9 cellular contexts compared by ENCODE assay signal in genomic region chr6:8499540-8499939, GRCh38.
DNase-seq lines count a peak whose midpoint lies in the region; ATAC-seq, FAIRE-seq and TF ChIP-seq lines count a peak whose summit lies in the region.
"Had no signal": no experiment of that assay in that cellular context is flagged by ENCODE, and none has a peak within 500 bp of the region (broad histone marks: within the 10 kb centered on the region; RNA-seq: fewer than 3 reads in every experiment).

No MANE protein-coding gene starts in this region.

- TF ChIP-seq CTCF in HCT116 (IDR thresholded peaks at IDR 0.05 in 2 of 3, conservative IDR thresholded peaks at IDR 0.05 in 1 of 3; ENCODE audit: borderline replicate concordance in 1 of 3, insufficient read depth in 1 of 3, low read depth in 2 of 3, low read length in 2 of 3), result peak; percentile 33 to 69 (median 41); a peak in 5 of 6 replicates

- peak; percentile 58 for FAIRE-seq in islet of Langerhans (lab: Jason Lieb, UNC)

- no TSS peak for BruUV-seq in HCT116 (replicated peaks; lab: Mats Ljungman, UMichigan)

- H4K20me1 ChIP-seq in HCT116 (ENCODE audit: insufficient read depth), result no peaks in the 10 kb centered on the region

- no peak overlapping the region for H3K9ac ChIP-seq in HCT116 (ENCODE audit: low read length)

- H3K36me3 ChIP-seq in HCT116 (ENCODE audit: control insufficient read depth in 1 of 2, insufficient read depth in 2 of 2, low read length in 2 of 2), result no peaks in the 10 kb centered on the region

- TF ChIP-seq RAD21 in HCT116 (IDR thresholded peaks at IDR 0.05; ENCODE audit: low read depth), result peak; percentile 75

- H3K4me3 ChIP-seq in HCT116 (replicated peaks in 1 of 2; ENCODE audit: low read depth in 1 of 2, low read length in 2 of 2), result no peak overlapping the region

- H3K9me3 ChIP-seq in HCT116 (ENCODE audit: control insufficient read depth in 1 of 2, insufficient read depth in 1 of 2, low read depth in 1 of 2, low read length in 2 of 2), result no peaks in the 10 kb centered on the region

- no peak overlapping the region for H3K4me2 ChIP-seq in HCT116 (ENCODE audit: low read length)

- CTCF ChIA-PET in HCT116 (lab: Charles Lee), result interaction anchor here (0.6 to 1.8 kb wide), 6 partner anchors 9 to 1935 kb away, joined by 3 to 8 read pairs (median 4); no protein-coding TSS in a partner anchor

- no peaks in the 10 kb centered on the region for H3K9me2 ChIP-seq in HCT116 (ENCODE audit: insufficient read depth)

- in situ Hi-C loops in SK-MEL-5 (cut with HindIII; ENCODE audit: low pct_unique_long_range_greater_than_20kb, low sequenced_read_pairs), result no loop called here

- intact Hi-C loops in HCT116 (cut with micrococcal nuclease), result loop anchor here (1.0 kb wide), 1 partner anchor 1930 kb away; no protein-coding TSS in a partner anchor

- DNase-seq in AG08395 (ENCODE audit: low spot score) (peak; percentile 3), HCT116 (ENCODE audit: low read depth, low spot score) (peak; percentile 13), SK-MEL-5 (ENCODE audit: low read depth, low spot score) (peak; percentile 72), globus pallidus (ENCODE audit: low spot score) (no peak), NCI-H1092 (lab: John Stamatoyannopoulos, UW) (no peak), HUDEP-2 (lab: John Stamatoyannopoulos, UW; ENCODE audit: unreplicated experiment in 76 of 76) (no peak)
- DNase-seq: NCI-H510A treated with DMSO at 0.1 percent for 48 hours had no signal

- TF ChIP-seq POLR2A in HCT116 (IDR thresholded peaks at IDR 0.05; ENCODE audit: borderline replicate concordance, extremely low read depth, insufficient read depth, insufficient read length), result no peak

- POLR2A ChIA-PET in HCT116 (lab: Charles Lee), result no interaction called here

- H3K27ac ChIP-seq in HCT116 (ENCODE audit: low read depth, low read length), result no peak overlapping the region

- peak; percentile 58; the same call in 1 of the 2 replicates for ATAC-seq in HCT116
- ATAC-seq in GM19351 (IDR thresholded peaks at IDR 0.05; ENCODE audit: unreplicated experiment), result no peak

- H3K4me1 ChIP-seq in HCT116 (ENCODE audit: control insufficient read depth in 1 of 2, insufficient read depth in 2 of 2, low read length in 2 of 2), result no peaks in the 10 kb centered on the region

- no peaks in the 10 kb centered on the region for H3K27me3 ChIP-seq in HCT116 (ENCODE audit: insufficient read depth, low read length)

- H2AFZ ChIP-seq in HCT116 (ENCODE audit: low read depth, low read length, poor library complexity, severe bottlenecking), result no peak overlapping the region

- H3K79me2 ChIP-seq in HCT116 (ENCODE audit: insufficient read depth, low read length), result no peaks in the 10 kb centered on the region

- RAD21 ChIA-PET in HCT116 (lab: Charles Lee; ENCODE audit: low non-redundant PET in 1 of 2, low total read pairs in 2 of 2, uncharacterized antibody in 2 of 2, unreplicated experiment in 2 of 2), result no interaction called here

TF ChIP-seq in HCT116, 20 proteins besides CTCF, POLR2A, EP300 and RAD21:
- TF ChIP-seq CEBPB (IDR thresholded peaks at IDR 0.05; ENCODE audit: low read depth) (no peak), SP1 (IDR thresholded peaks at IDR 0.05; ENCODE audit: low read depth) (no peak), ZNF274 (IDR thresholded peaks at IDR 0.05; ENCODE audit: low read depth, low read length) (no peak), ZFX (IDR thresholded peaks at IDR 0.05) (no peak), EGR1 (IDR thresholded peaks at IDR 0.05; ENCODE audit: low read depth) (no peak), POLR2AphosphoS5 (IDR thresholded peaks at IDR 0.05; ENCODE audit: low read depth, low read length) (no peak), MAX (IDR thresholded peaks at IDR 0.05) (no peak), TCF7L2 (IDR thresholded peaks at IDR 0.05; ENCODE audit: borderline replicate concordance, extremely low read depth, insufficient read depth, insufficient read length) (no peak), CBX3 (IDR thresholded peaks at IDR 0.05; ENCODE audit: low read depth) (no peak), YY1 (IDR thresholded peaks at IDR 0.05; ENCODE audit: extremely low read depth, insufficient replicate concordance, low read depth, low read length) (no peak), REST (IDR thresholded peaks at IDR 0.05; ENCODE audit: low read depth) (no peak), EZH2 (IDR thresholded peaks at IDR 0.05) (no peak), FOSL1 (IDR thresholded peaks at IDR 0.05; ENCODE audit: low read depth) (no peak), ELF1 (IDR thresholded peaks at IDR 0.05; ENCODE audit: borderline replicate concordance, low read depth) (no peak), JUND (IDR thresholded peaks at IDR 0.05) (no peak)

Comparison
In these comparisons a context has a peak if more than half of its experiments do, and no peak if none do; other contexts are left out.
1. DNase-seq: peak in AG08395 (single experiment), HCT116 (single experiment) and SK-MEL-5 (single experiment); none in globus pallidus (single experiment), NCI-H1092 (single experiment) and HUDEP-2 (0 of 76).